8 cellular contexts compared by ENCODE assay signal in genomic region chr2:165469417-165469816, GRCh38. TPM values are rescaled to one million over a fixed set of nuclear protein-coding genes. Genes with fewer than 3 reads are reported as not detected.
DNase-seq lines count a peak whose midpoint lies in the region; ATAC-seq and TF ChIP-seq lines count a peak whose summit lies in the region.

Gene CSRNP3, plus strand, starts transcription at chr2:165469698. Its CDS starts 125,368 bp downstream, at chr2:165595066.

- H3K4me1 Mint-ChIP-seq in Caco-2 (ENCODE audit: low read depth, unreplicated experiment) (no peaks in the 10 kb centered on the region), MCF 10A (ENCODE audit: insufficient read depth, unreplicated experiment) (peaks cover 5% of the 10 kb centered on the region)

- peak; percentile 98 for ATAC-seq in sciatic nerve
- no peak for ATAC-seq in GM21576 (IDR thresholded peaks at IDR 0.05; ENCODE audit: unreplicated experiment)

- H3K4me3 ChIP-seq in Caco-2 (ENCODE audit: low read depth, low read length): peak within 1 kb of the TSS; percentile 43

- intact Hi-C loops in Caco-2 (cut with micrococcal nuclease; ENCODE audit: unreplicated experiment): loop anchor here (1.0 kb wide), 2 partner anchors 34 to 68 kb away; no protein-coding TSS in a partner anchor
- intact Hi-C loops in MCF 10A (cut with micrococcal nuclease): no loop called here
- intact Hi-C loops in sciatic nerve (cut with DNase I): no loop called here

- H3K27me3 Mint-ChIP-seq in Caco-2 (ENCODE audit: insufficient read depth, unreplicated experiment) (no peaks in the 10 kb centered on the region), MCF 10A (ENCODE audit: insufficient read depth, unreplicated experiment) (peaks cover 64% of the 10 kb centered on the region)

- no peaks in the 10 kb centered on the region for H3K36me3 ChIP-seq in Caco-2 (ENCODE audit: control insufficient read depth, insufficient read depth, low read length)

- peaks cover 1% of the 10 kb centered on the region for H3K27me3 ChIP-seq in Caco-2 (replicated peaks; ENCODE audit: control insufficient read depth, insufficient read depth, low read length)

- POLR2A ChIA-PET in Caco-2 (lab: Charles Lee) (no interaction called here), MCF 10A (lab: Yijun Ruan, JAX) (interaction anchor here (0.7 to 1.0 kb wide), 3 partner anchors 13 to 1047 kb away, joined by 3 to 5 read pairs (median 4); partner anchors contain the start of gene GALNT3)

- BruUV-seq in Caco-2 (replicated peaks; lab: Mats Ljungman, UMichigan) (no TSS peak), MCF 10A (replicated peaks; lab: Mats Ljungman, UMichigan) (no TSS peak)

- TF ChIP-seq CTCF in Caco-2 (IDR thresholded peaks at IDR 0.05; ENCODE audit: insufficient read depth in 1 of 2, low read depth in 1 of 2, low read length in 1 of 2, severe bottlenecking in 1 of 2, unreplicated experiment in 1 of 2) (no peak), MCF 10A (IDR thresholded peaks at IDR 0.05; ENCODE audit: unreplicated experiment) (no peak)

- DNase-seq in Caco-2 (peak; percentile 71 to 80), NCI-H2081 treated with DMSO at 0.1 percent for 48 hours (lab: John Stamatoyannopoulos, UW) (peak; percentile 96), MCF 10A (ENCODE audit: unreplicated experiment) (peak; percentile 6), iPS DF 4.7 (ENCODE audit: extremely low read depth, low spot score) (peak; percentile 91), sciatic nerve (ENCODE audit: low spot score) (peak; percentile 68), SIG-M5 treated with dmso at 0.1 percent for 504 hours (lab: John Stamatoyannopoulos, UW; ENCODE audit: unreplicated experiment) (no peak)
- DNase-seq in effector CD4-positive, alpha-beta T cell: no peak

- CTCF ChIA-PET in Caco-2 (lab: Charles Lee): interaction anchor here (0.8 to 1.4 kb wide), 2 partner anchors 34 to 63 kb away, joined by 3 to 4 read pairs; no protein-coding TSS in a partner anchor
- CTCF ChIA-PET in MCF 10A (lab: Yijun Ruan, JAX): interaction anchor here (0.7 to 1.5 kb wide), 5 partner anchors 21 to 325 kb away, joined by 3 read pairs; partner anchors contain the start of gene GALNT3

- no peaks in the 10 kb centered on the region for H3K9me3 ChIP-seq in Caco-2

- no peak within 1 kb of the TSS for H3K27ac Mint-ChIP-seq in Caco-2 (ENCODE audit: unreplicated experiment)
- H3K27ac Mint-ChIP-seq in MCF 10A (ENCODE audit: low read depth, unreplicated experiment): no peak within 1 kb of the TSS

- H3K4me1 ChIP-seq in Caco-2: no peaks in the 10 kb centered on the region; the same call in 1 of the 2 replicates

- H3K36me3 Mint-ChIP-seq in Caco-2 (ENCODE audit: insufficient read depth, unreplicated experiment) (no peaks in the 10 kb centered on the region), MCF 10A (ENCODE audit: insufficient read depth, unreplicated experiment) (no peaks in the 10 kb centered on the region)

- peak within 1 kb of the TSS; percentile 76 for H3K4me3 Mint-ChIP-seq in Caco-2 (ENCODE audit: unreplicated experiment)
- H3K4me3 Mint-ChIP-seq in MCF 10A (ENCODE audit: unreplicated experiment): peak within 1 kb of the TSS; percentile 62

- H3K9me3 Mint-ChIP-seq in Caco-2 (ENCODE audit: unreplicated experiment) (no peaks in the 10 kb centered on the region), MCF 10A (ENCODE audit: unreplicated experiment) (no peaks in the 10 kb centered on the region)

RNA-seq across cellular contexts. Expression of gene CSRNP3, which starts in this region (rescaled TPM):
- total RNA-seq in Caco-2 (2022) (1.2 and 1.3 TPM in 2 replicates), MCF 10A (2022) (0.05 and 0.33 TPM in 2 replicates), sciatic nerve (8.3 TPM)

Comparison
In these comparisons a context has a peak if more than half of its experiments do, and no peak if none do; other contexts are left out.
1. Peak in DNase-seq in MCF 10A; RNA of the gene not detected or under 1 TPM.
2. DNase-seq: peak in Caco-2 (2 of 2), NCI-H2081 treated with DMSO at 0.1 percent for 48 hours (single experiment), iPS DF 4.7 (single experiment) and sciatic nerve (single experiment); none in SIG-M5 treated with dmso at 0.1 percent for 504 hours (single experiment) and effector CD4-positive, alpha-beta T cell (single experiment).